1 cellular context compared by ENCODE assay signal in genomic region chr7:18390523-18390907, GRCh38.
TF ChIP-seq lines count a peak whose summit lies in the region.

No MANE protein-coding gene starts in this region.

TF ChIP-seq in GM12878, 131 proteins besides CTCF, POLR2A, EP300 and RAD21 (continued from another document):
- TF ChIP-seq RELB (IDR thresholded peaks at IDR 0.05; ENCODE audit: low read depth) (no peak), HSF1 (IDR thresholded peaks at IDR 0.05; ENCODE audit: low read depth, low read length) (no peak), ATF2 (IDR thresholded peaks at IDR 0.05; ENCODE audit: low read length) (0 out of 2 replicates have a peak, but pooled peaks have one; percentile 31), TBL1XR1 (IDR thresholded peaks at IDR 0.05; ENCODE audit: low read depth, low read length) (no peak), E2F4 (IDR thresholded peaks at IDR 0.05; ENCODE audit: low read depth, low read length) (no peak), IRF4 (IDR thresholded peaks at IDR 0.05; ENCODE audit: low read depth, low read length) (no peak), EGR1 (IDR thresholded peaks at IDR 0.05; ENCODE audit: borderline replicate concordance in 1 of 2, low read depth in 2 of 2, low read length in 2 of 2) (no peak), RCOR1 (conservative IDR thresholded peaks at IDR 0.05; ENCODE audit: low read depth, low read length) (no peak)
TF ChIP-seq in GM12878: peak in this region for 2.
